ENCODE assay signal across 21 cellular contexts in genomic region chr2:210113636-210114235, GRCh38.
"Had no signal": no experiment of that assay in that cellular context is flagged by ENCODE, and none has a peak within 500 bp of the region (broad histone marks: within the 10 kb centered on the region; RNA-seq: fewer than 3 reads in every experiment).

No MANE protein-coding gene starts in this region.

- H3K4me1 ChIP-seq: gastrocnemius medialis, suprapubic skin, transverse colon, vagina had no signal

- FAIRE-seq: kidney had no signal

- ATAC-seq: gastrocnemius medialis; left lobe of liver; natural killer cell; sciatic nerve; stimulated activated naive CD8-positive, alpha-beta T cell treated with anti-CD3 and anti-CD28 coated beads, Interleukin-15, amount 100 ng/mL, for 72 hours had no signal

- H3K36me3 ChIP-seq: gastrocnemius medialis, ovary had no signal

- H3K27me3 ChIP-seq: dorsolateral prefrontal cortex, gastrocnemius medialis, ovary, suprapubic skin, transverse colon, vagina had no signal

- H3K9me3 ChIP-seq: ovary had no signal

- H3K27ac ChIP-seq: dorsolateral prefrontal cortex, gastrocnemius medialis, ovary, suprapubic skin, transverse colon, vagina had no signal

- H3K4me2 ChIP-seq: smooth muscle cell had no signal

- H3K4me3 ChIP-seq: dorsolateral prefrontal cortex, gastrocnemius medialis, lung, ovary, smooth muscle cell, suprapubic skin, transverse colon, vagina had no signal

- DNase-seq: dorsolateral prefrontal cortex; effector CD4-positive, alpha-beta T cell; gastrocnemius medialis; head of caudate nucleus; kidney; natural killer cell; occipital lobe; ovary; stimulated activated CD4-positive, alpha-beta T cell treated with anti-CD3 and anti-CD28 coated beads, Interleukin-12 subunit alpha, Interleukin-12 subunit beta, amount 100 ng/mL, for 4 hours; stimulated activated CD4-positive, alpha-beta T cell treated with anti-CD3 and anti-CD28 coated beads, Interleukin-1b, Interleukin-23, amount 100 ng/mL, for 48 hours; stimulated activated CD4-positive, alpha-beta T cell treated with anti-CD3 and anti-CD28 coated beads, Interleukin-4, amount 100 ng/mL, for 1 hour; stimulated activated CD8-positive, alpha-beta memory T cell treated with anti-CD3 and anti-CD28 coated beads, Interleukin-4, amount 100 ng/mL, for 48 hours; stimulated activated naive CD4-positive, alpha-beta T cell; stimulated activated naive CD8-positive, alpha-beta T cell treated with anti-CD3 and anti-CD28 coated beads, Interleukin-15, amount 100 ng/mL, for 72 hours; transverse colon had no signal
